ENCODE assay signal across 23 cellular contexts in the genomic region with DNA sequence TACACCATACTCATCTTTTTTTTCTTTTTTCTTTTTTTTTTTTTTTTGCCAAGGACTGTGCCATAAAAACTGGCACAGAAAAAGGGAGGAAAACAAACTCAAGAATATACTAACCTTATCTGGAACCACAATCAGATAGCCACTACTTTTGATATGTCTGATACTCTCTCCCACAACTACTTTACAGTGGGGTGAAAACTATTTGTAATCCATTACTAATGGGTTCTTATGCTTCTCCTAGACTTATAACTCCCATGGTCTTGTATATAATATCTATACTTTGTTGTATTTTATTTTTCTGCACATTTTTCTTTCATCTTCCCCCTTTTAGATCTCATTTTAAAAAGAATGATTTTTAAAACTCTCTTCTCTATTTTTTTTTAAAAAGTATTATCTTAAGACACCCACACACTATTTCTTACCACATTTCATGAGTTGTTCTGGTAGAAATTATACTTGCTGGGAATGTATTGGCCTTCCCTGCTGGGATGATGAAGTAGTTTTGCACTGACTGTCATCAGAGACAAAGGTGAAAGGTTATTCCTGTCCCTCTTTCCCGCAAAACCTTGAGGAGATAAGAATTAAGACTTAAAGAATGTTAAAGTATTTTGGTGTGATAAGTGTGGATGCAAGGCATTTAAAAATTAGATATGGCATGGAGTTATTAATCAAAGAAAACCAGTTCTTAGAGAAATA.
"Had no signal": no experiment of that assay in that cellular context is flagged by ENCODE, and none has a peak within 500 bp of the region (broad histone marks: within the 10 kb centered on the region; RNA-seq: fewer than 3 reads in every experiment).

No MANE protein-coding gene starts in this region.

- H3K36me3 Mint-ChIP-seq: activated CD4-positive, alpha-beta memory T cell treated with anti-CD3 and anti-CD28 coated beads for 36 hours; natural killer cell had no signal

- DNase-seq: activated B cell treated with CpG ODN at 0.5 μM for 24 hours; activated CD4-positive, alpha-beta memory T cell treated with anti-CD3 and anti-CD28 coated beads for 36 hours; activated CD4-positive, alpha-beta T cell treated with anti-CD3 and anti-CD28 coated beads for 4 hours; activated naive CD4-positive, alpha-beta T cell treated with anti-CD3 and anti-CD28 coated beads for 36 hours; activated T-cell treated with anti-CD3 and anti-CD28 coated beads, Interleukin-2, amount 50 U/mL, for 24 hours; aorta; central memory CD4-positive, alpha-beta T cell; cortex of kidney; endodermal cell; esophagus squamous epithelium; heart left ventricle; left ventricle myocardium superior; mammary epithelial cell; midbrain; natural killer cell; stimulated activated CD4-positive, alpha-beta T cell treated with anti-CD3 and anti-CD28 coated beads, Interleukin-12 subunit alpha, Interleukin-12 subunit beta, amount 100 ng/mL, for 4 hours; stimulated activated CD4-positive, alpha-beta T cell treated with anti-CD3 and anti-CD28 coated beads, Interleukin-4, amount 100 ng/mL, for 4 hours; T1000; trophoblast cell had no signal

- H3K36me3 ChIP-seq: esophagus squamous epithelium, heart left ventricle, prostate gland, vagina had no signal

- H3K27ac ChIP-seq: esophagus squamous epithelium, heart left ventricle, prostate gland, vagina had no signal

- H3K27me3 Mint-ChIP-seq: activated CD4-positive, alpha-beta memory T cell treated with anti-CD3 and anti-CD28 coated beads for 36 hours; activated T-cell treated with anti-CD3 and anti-CD28 coated beads, Interleukin-2, amount 50 U/mL, for 24 hours had no signal

- H3K4me3 Mint-ChIP-seq: activated B cell treated with CpG ODN at 0.5 μM for 24 hours; activated CD4-positive, alpha-beta memory T cell treated with anti-CD3 and anti-CD28 coated beads for 36 hours; activated naive CD4-positive, alpha-beta T cell treated with anti-CD3 and anti-CD28 coated beads for 36 hours; activated T-cell treated with anti-CD3 and anti-CD28 coated beads, Interleukin-2, amount 50 U/mL, for 24 hours; endodermal cell; natural killer cell; T-helper 1 cell treated with Interleukin-12 subunit alpha and Interleukin-12 subunit beta and Interleukin-4 antibody, amounts not matched to agents 30 μg/mL and 1 μg/mL, for 36 hours had no signal

- H3K27me3 ChIP-seq: heart left ventricle, vagina had no signal

- H3K4me1 Mint-ChIP-seq: activated B cell treated with CpG ODN at 0.5 μM for 24 hours had no signal

- ATAC-seq: heart left ventricle, left ventricle myocardium superior, natural killer cell had no signal

- H3K4me3 ChIP-seq: esophagus squamous epithelium, heart left ventricle, prostate gland, vagina had no signal

- H3K4me1 ChIP-seq: esophagus squamous epithelium, heart left ventricle, prostate gland, vagina had no signal

- H3K27ac Mint-ChIP-seq: activated B cell treated with CpG ODN at 0.5 μM for 24 hours; activated CD4-positive, alpha-beta memory T cell treated with anti-CD3 and anti-CD28 coated beads for 36 hours; activated naive CD4-positive, alpha-beta T cell treated with anti-CD3 and anti-CD28 coated beads for 36 hours; activated T-cell treated with anti-CD3 and anti-CD28 coated beads, Interleukin-2, amount 50 U/mL, for 24 hours; endodermal cell; natural killer cell; T-helper 1 cell treated with Interleukin-12 subunit alpha and Interleukin-12 subunit beta and Interleukin-4 antibody, amounts not matched to agents 30 μg/mL and 1 μg/mL, for 36 hours had no signal

- H3K9me3 ChIP-seq: esophagus squamous epithelium, heart left ventricle, prostate gland, vagina had no signal

- H3K9me3 Mint-ChIP-seq: activated B cell treated with CpG ODN at 0.5 μM for 24 hours; activated CD4-positive, alpha-beta memory T cell treated with anti-CD3 and anti-CD28 coated beads for 36 hours; activated naive CD4-positive, alpha-beta T cell treated with anti-CD3 and anti-CD28 coated beads for 36 hours; activated T-cell treated with anti-CD3 and anti-CD28 coated beads, Interleukin-2, amount 50 U/mL, for 24 hours; endodermal cell; natural killer cell; T-helper 1 cell treated with Interleukin-12 subunit alpha and Interleukin-12 subunit beta and Interleukin-4 antibody, amounts not matched to agents 30 μg/mL and 1 μg/mL, for 36 hours had no signal

- FAIRE-seq: islet of Langerhans had no signal
